10 cellular contexts compared by ENCODE assay signal in the genomic region with DNA sequence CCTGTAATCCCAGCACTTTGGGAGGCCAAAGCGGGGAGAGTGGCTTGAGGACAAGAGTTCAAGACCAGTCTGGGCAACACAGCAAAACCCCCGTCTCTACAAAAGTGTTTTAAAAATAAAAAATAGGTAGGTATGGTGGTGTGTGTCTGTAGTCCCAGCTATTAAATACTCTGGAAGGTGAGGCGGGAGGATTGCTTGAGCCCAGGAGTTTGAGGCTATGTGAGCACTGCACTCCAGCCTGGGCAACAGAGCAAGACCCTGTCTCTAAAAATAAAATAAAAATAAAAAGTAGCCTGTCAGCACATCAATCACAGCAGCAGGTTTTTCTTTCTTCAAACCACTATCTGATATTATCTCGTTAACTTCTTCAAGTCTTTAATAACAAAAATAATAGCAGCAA. TPM values are rescaled to one million over a fixed set of nuclear protein-coding genes. Genes with fewer than 3 reads are reported as not detected.
DNase-seq lines count a peak whose midpoint lies in the region; ATAC-seq and TF ChIP-seq lines count a peak whose summit lies in the region.
"Had no signal": no experiment of that assay in that cellular context is flagged by ENCODE, and none has a peak within 500 bp of the region (broad histone marks: within the 10 kb centered on the region; RNA-seq: fewer than 3 reads in every experiment).

No MANE protein-coding gene starts in this region.

- CTCF ChIA-PET in HCT116 (lab: Charles Lee), result no interaction called here

- no peak overlapping the region for H3K27ac ChIP-seq in HCT116 (ENCODE audit: low read depth, low read length)
- no peak overlapping the region for H3K27ac ChIP-seq in SK-N-MC
- H3K27ac ChIP-seq in esophagus muscularis mucosa (replicated peaks in 1 of 4), result peak overlapping the region; percentile 84 to 95 (median 90)

- H3K4me1 ChIP-seq in HCT116 (ENCODE audit: control insufficient read depth in 1 of 2, insufficient read depth in 2 of 2, low read length in 2 of 2) (peaks cover 17 to 31% of the 10 kb centered on the region in 2 experiments), esophagus muscularis mucosa (peaks cover 37 to 67% (median 65%) of the 10 kb centered on the region in 4 donors)

- no peaks in the 10 kb centered on the region for H3K9me2 ChIP-seq in HCT116 (ENCODE audit: insufficient read depth)

- TF ChIP-seq RAD21 in HCT116 (IDR thresholded peaks at IDR 0.05; ENCODE audit: low read depth), result no peak

- intact Hi-C loops in HCT116 (cut with micrococcal nuclease) (no loop called here), esophagus muscularis mucosa (cut with DNase I) (loop anchor here (2.0 kb wide), 1 partner anchor 77 kb away; no protein-coding TSS in a partner anchor)

- peaks cover 59% of the 10 kb centered on the region for H3K79me2 ChIP-seq in HCT116 (ENCODE audit: insufficient read depth, low read length)

- peaks cover 23% of the 10 kb centered on the region for H3K27me3 Mint-ChIP-seq in progenitor cell of endocrine pancreas

- no peak for TF ChIP-seq POLR2A in HCT116 (IDR thresholded peaks at IDR 0.05; ENCODE audit: borderline replicate concordance, extremely low read depth, insufficient read depth, insufficient read length)
- TF ChIP-seq POLR2A in esophagus muscularis mucosa (IDR thresholded peaks at IDR 0.05; ENCODE audit: low read depth), result no peak

- no peak overlapping the region for H3K27ac Mint-ChIP-seq in progenitor cell of endocrine pancreas

- no peak overlapping the region for H2AFZ ChIP-seq in HCT116 (ENCODE audit: low read depth, low read length, poor library complexity, severe bottlenecking)

- H3K9ac ChIP-seq in HCT116 (ENCODE audit: low read length), result peak overlapping the region; percentile 80
- peak overlapping the region; percentile 59 for H3K9ac ChIP-seq in SK-N-MC (ENCODE audit: insufficient read length)

- peak overlapping the region; percentile 87 for H3K4me3 Mint-ChIP-seq in progenitor cell of endocrine pancreas (ENCODE audit: low read depth)

- H3K9me3 Mint-ChIP-seq in progenitor cell of endocrine pancreas (ENCODE audit: low read depth), result no peaks in the 10 kb centered on the region

- TSS peak; percentile 45 for BruUV-seq in HCT116 (replicated peaks; lab: Mats Ljungman, UMichigan)

- TF ChIP-seq EP300 in esophagus muscularis mucosa (IDR thresholded peaks at IDR 0.05), result no peak

- no peak for DNase-seq in HCT116 (ENCODE audit: low read depth, low spot score)
- DNase-seq in SK-N-MC (ENCODE audit: low read depth, low spot score), result no peak
- no peak for DNase-seq in esophagus muscularis mucosa (ENCODE audit: extremely low spot score)
- DNase-seq in progenitor cell of endocrine pancreas (ENCODE audit: low spot score, unreplicated experiment), result no peak
- DNase-seq in NCI-H146 treated with DMSO at 0.1 percent for 48 hours (lab: John Stamatoyannopoulos, UW; ENCODE audit: unreplicated experiment), result no peak
- DNase-seq in stimulated activated CD4-positive, alpha-beta T cell treated with anti-CD3 and anti-CD28 coated beads, Interleukin-4, amount 100 ng/mL, for 1 hour, result no peak
- DNase-seq in NCI-H1105 (lab: John Stamatoyannopoulos, UW), result no peak
- DNase-seq in AG08395 (ENCODE audit: low spot score), result no peak
- DNase-seq: stimulated activated CD4-positive, alpha-beta T cell treated with anti-CD3 and anti-CD28 coated beads, Interleukin-4, amount 100 ng/mL, for 24 hours had no signal

- peak overlapping the region; percentile 62 to 91 for H3K4me3 ChIP-seq in HCT116 (replicated peaks in 1 of 2; ENCODE audit: low read depth in 1 of 2, low read length in 2 of 2)
- peak overlapping the region; percentile 83 for H3K4me3 ChIP-seq in SK-N-MC
- H3K4me3 ChIP-seq in esophagus muscularis mucosa, result peak overlapping the region; percentile 79 to 91 (median 84)

- no peaks in the 10 kb centered on the region for H3K36me3 Mint-ChIP-seq in progenitor cell of endocrine pancreas (ENCODE audit: insufficient read depth)

- POLR2A ChIA-PET in HCT116 (lab: Charles Lee), result no interaction called here

- peak overlapping the region; percentile 100 for H3K4me2 ChIP-seq in HCT116 (ENCODE audit: low read length)

- RAD21 ChIA-PET in HCT116 (lab: Charles Lee; ENCODE audit: low non-redundant PET in 1 of 2, low total read pairs in 2 of 2, uncharacterized antibody in 2 of 2, unreplicated experiment in 2 of 2), result no interaction called here

- ATAC-seq in HCT116, result no peak

- peaks cover 10% of the 10 kb centered on the region for H3K4me1 Mint-ChIP-seq in progenitor cell of endocrine pancreas (ENCODE audit: low read depth)

- H4K20me1 ChIP-seq in HCT116 (ENCODE audit: insufficient read depth), result no peaks in the 10 kb centered on the region

- TF ChIP-seq CTCF in HCT116 (IDR thresholded peaks at IDR 0.05 in 2 of 3, conservative IDR thresholded peaks at IDR 0.05 in 1 of 3; ENCODE audit: borderline replicate concordance in 1 of 3, insufficient read depth in 1 of 3, low read depth in 2 of 3, low read length in 2 of 3) (no peak), esophagus muscularis mucosa (IDR thresholded peaks at IDR 0.05) (no peak), progenitor cell of endocrine pancreas (IDR thresholded peaks at IDR 0.05; ENCODE audit: unreplicated experiment) (no peak)

- H3K9me3 ChIP-seq in HCT116 (ENCODE audit: control insufficient read depth in 1 of 2, insufficient read depth in 1 of 2, low read depth in 1 of 2, low read length in 2 of 2) (no peaks in the 10 kb centered on the region), SK-N-MC (ENCODE audit: low read depth, low read length) (no peaks in the 10 kb centered on the region), esophagus muscularis mucosa (no peaks in the 10 kb centered on the region)

- H3K27me3 ChIP-seq in HCT116 (ENCODE audit: insufficient read depth, low read length) (no peaks in the 10 kb centered on the region), esophagus muscularis mucosa (no peaks in the 10 kb centered on the region)

- H3K36me3 ChIP-seq in HCT116 (ENCODE audit: control insufficient read depth in 1 of 2, insufficient read depth in 2 of 2, low read length in 2 of 2), result no peaks in the 10 kb centered on the region
- no peaks in the 10 kb centered on the region for H3K36me3 ChIP-seq in SK-N-MC (ENCODE audit: insufficient read depth, low read length)
- no peaks in the 10 kb centered on the region for H3K36me3 ChIP-seq in esophagus muscularis mucosa

- whole genome bisulfite sequencing in esophagus muscularis mucosa, result 74% methylated on average over 4 of the region's 4 CpGs

TF ChIP-seq in HCT116, 20 proteins besides CTCF, POLR2A, EP300 and RAD21:
- TF ChIP-seq SRF (IDR thresholded peaks at IDR 0.05; ENCODE audit: low read depth), result no peak
- no peak for TF ChIP-seq SIN3A (IDR thresholded peaks at IDR 0.05; ENCODE audit: low read depth)
- no peak for TF ChIP-seq FOSL1 (IDR thresholded peaks at IDR 0.05; ENCODE audit: low read depth)
- no peak for TF ChIP-seq CBX3 (IDR thresholded peaks at IDR 0.05; ENCODE audit: low read depth)
- TF ChIP-seq TCF7L2 (IDR thresholded peaks at IDR 0.05; ENCODE audit: borderline replicate concordance, extremely low read depth, insufficient read depth, insufficient read length), result no peak
- no peak for TF ChIP-seq SP1 (IDR thresholded peaks at IDR 0.05; ENCODE audit: low read depth)
- TF ChIP-seq, protein P1, sequence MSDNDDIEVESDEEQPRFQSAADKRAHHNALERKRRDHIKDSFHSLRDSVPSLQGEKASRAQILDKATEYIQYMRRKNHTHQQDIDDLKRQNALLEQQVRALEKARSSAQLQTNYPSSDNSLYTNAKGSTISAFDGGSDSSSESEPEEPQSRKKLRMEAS (IDR thresholded peaks at IDR 0.05), result no peak
- TF ChIP-seq ZNF274 (IDR thresholded peaks at IDR 0.05; ENCODE audit: low read depth, low read length), result no peak
- no peak for TF ChIP-seq ZFX (IDR thresholded peaks at IDR 0.05)
- no peak for TF ChIP-seq EGR1 (IDR thresholded peaks at IDR 0.05; ENCODE audit: low read depth)
- TF ChIP-seq EZH2 (IDR thresholded peaks at IDR 0.05), result no peak
- TF ChIP-seq, protein P2, sequence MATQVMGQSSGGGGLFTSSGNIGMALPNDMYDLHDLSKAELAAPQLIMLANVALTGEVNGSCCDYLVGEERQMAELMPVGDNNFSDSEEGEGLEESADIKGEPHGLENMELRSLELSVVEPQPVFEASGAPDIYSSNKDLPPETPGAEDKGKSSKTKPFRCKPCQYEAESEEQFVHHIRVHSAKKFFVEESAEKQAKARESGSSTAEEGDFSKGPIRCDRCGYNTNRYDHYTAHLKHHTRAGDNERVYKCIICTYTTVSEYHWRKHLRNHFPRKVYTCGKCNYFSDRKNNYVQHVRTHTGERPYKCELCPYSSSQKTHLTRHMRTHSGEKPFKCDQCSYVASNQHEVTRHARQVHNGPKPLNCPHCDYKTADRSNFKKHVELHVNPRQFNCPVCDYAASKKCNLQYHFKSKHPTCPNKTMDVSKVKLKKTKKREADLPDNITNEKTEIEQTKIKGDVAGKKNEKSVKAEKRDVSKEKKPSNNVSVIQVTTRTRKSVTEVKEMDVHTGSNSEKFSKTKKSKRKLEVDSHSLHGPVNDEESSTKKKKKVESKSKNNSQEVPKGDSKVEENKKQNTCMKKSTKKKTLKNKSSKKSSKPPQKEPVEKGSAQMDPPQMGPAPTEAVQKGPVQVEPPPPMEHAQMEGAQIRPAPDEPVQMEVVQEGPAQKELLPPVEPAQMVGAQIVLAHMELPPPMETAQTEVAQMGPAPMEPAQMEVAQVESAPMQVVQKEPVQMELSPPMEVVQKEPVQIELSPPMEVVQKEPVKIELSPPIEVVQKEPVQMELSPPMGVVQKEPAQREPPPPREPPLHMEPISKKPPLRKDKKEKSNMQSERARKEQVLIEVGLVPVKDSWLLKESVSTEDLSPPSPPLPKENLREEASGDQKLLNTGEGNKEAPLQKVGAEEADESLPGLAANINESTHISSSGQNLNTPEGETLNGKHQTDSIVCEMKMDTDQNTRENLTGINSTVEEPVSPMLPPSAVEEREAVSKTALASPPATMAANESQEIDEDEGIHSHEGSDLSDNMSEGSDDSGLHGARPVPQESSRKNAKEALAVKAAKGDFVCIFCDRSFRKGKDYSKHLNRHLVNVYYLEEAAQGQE (IDR thresholded peaks at IDR 0.05; ENCODE audit: low read depth), result no peak
- TF ChIP-seq YY1 (IDR thresholded peaks at IDR 0.05; ENCODE audit: extremely low read depth, insufficient replicate concordance, low read depth, low read length), result no peak
- no peak for TF ChIP-seq ELF1 (IDR thresholded peaks at IDR 0.05; ENCODE audit: borderline replicate concordance, low read depth)
- no peak for TF ChIP-seq CEBPB (IDR thresholded peaks at IDR 0.05; ENCODE audit: low read depth)

RNA-seq across cellular contexts. Expression of a gene that starts 1.6 kb away (rescaled TPM):
- 12.2 TPM for total RNA-seq in HCT116 (2021; ENCODE audit: unreplicated experiment)
- 2.9 and 3.1 TPM in 2 replicates for polyA plus RNA-seq in HCT116 (2012)
- total RNA-seq in esophagus muscularis mucosa, result 10 to 100 TPM; 18.9 to 29.1 (median 23.3) TPM
- 10.5 and 11.7 TPM in 2 replicates for total RNA-seq in progenitor cell of endocrine pancreas

RNA-seq across cellular contexts. Expression of a gene that starts 34.9 kb away (rescaled TPM):
- total RNA-seq in HCT116 (2021; ENCODE audit: unreplicated experiment) (not detected), esophagus muscularis mucosa (under 1 TPM in 2 of 4 donors, not detected in 2; 0.06 to 0.34 TPM), progenitor cell of endocrine pancreas (1.2 and 1.5 TPM in 2 replicates)
- polyA plus RNA-seq in HCT116 (2012), result not detected in 2 replicates
- total RNA-seq: LHCN-M2 had no signal

Comparison
In these comparisons a context has a peak if more than half of its experiments do, and no peak if none do; other contexts are left out.
1. H3K27ac ChIP-seq: peak in esophagus muscularis mucosa (4 of 4); none in HCT116 (single experiment) and SK-N-MC (single experiment).
2. Peak in every context shown above with its lines, with median percentiles within 50 percentile points of each other: H3K4me3 ChIP-seq.